In the genomic region with DNA sequence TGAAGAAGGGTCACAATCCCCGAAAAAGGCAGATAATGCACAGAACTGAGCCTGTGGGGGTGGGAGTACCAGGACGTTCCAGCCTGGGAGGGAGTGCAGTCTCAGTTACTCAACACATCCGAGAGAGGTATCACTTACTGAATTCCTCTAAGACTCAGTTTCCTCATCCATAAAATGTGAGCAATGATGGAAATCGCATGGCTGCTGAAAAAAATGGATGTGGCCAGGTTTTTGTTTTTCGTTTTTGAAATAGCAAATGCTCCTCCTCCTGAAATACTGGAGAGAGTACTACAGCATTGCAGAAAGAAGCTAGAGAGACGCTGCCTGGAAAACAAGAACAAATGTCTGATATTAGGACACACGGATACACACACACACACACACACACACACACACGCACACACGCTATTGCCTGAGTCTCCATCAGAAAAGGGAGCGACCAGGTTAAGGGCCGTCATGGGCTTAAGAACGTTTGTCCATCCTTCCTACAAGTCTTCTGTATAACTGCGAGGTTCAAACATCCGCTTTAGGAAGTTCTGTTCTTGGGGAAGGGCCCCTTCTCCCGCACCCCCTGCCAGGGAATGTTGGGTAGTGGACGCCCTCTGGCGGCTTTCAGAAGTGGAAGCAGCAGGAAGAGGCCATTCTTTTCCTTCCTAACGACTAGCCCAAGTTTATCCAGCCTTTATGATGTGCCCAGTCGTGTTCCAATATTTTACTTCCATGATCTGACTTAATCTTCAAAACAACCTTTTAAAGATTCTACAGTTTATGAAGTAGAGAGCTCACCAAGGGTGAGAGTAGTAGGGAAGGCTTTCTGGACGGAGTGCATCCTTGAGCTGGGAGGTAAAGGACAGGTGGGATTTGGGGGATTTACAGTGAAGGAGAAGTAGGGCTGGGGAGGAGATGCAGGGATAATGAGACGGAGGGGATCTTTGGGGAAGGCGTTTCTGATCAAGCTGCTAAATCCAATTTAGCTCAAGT, we compare ENCODE assay signal across 8 cellular contexts. TPM values are rescaled to one million over a fixed set of nuclear protein-coding genes. Genes with fewer than 3 reads are reported as not detected.
DNase-seq lines count a peak whose midpoint lies in the region; ATAC-seq and TF ChIP-seq lines count a peak whose summit lies in the region.

No MANE protein-coding gene starts in this region.

- no peak overlapping the region for H2BK120ac ChIP-seq in H9 (ENCODE audit: low read depth, low read length, poor library complexity, severe bottlenecking)

- TF ChIP-seq CTCF in H9 (conservative IDR thresholded peaks at IDR 0.05) (peak; percentile 89), glutamatergic neuron (IDR thresholded peaks at IDR 0.05; ENCODE audit: partially characterized antibody, unreplicated experiment) (peak; percentile 72), omental fat pad (IDR thresholded peaks at IDR 0.05) (peak in 1 of 3 donors; percentile 63)

- H3K79me1 ChIP-seq in H9 (ENCODE audit: insufficient read depth, low read depth, low read length, poor library complexity, severe bottlenecking) = peaks cover 4% of the 10 kb centered on the region

- CTCF ChIA-PET in CD8-positive, alpha-beta memory T cell (lab: Charles Lee) = interaction anchor here (0.7 to 3.5 kb wide), 17 partner anchors 10 to 388 kb away, joined by 3 to 16 read pairs (median 4); a partner anchor contains a TSS

- no peak overlapping the region for H3K18ac ChIP-seq in H9 (ENCODE audit: insufficient read length, low read depth, low read length)

- peak overlapping the region; percentile 58 for H3K4me2 ChIP-seq in H9 (ENCODE audit: insufficient read depth, insufficient read length, low read length)

- peaks cover 4% of the 10 kb centered on the region; the same call in 1 of the 2 replicates for H3K79me2 ChIP-seq in H9 (ENCODE audit: insufficient read depth, low read length)

- no peak overlapping the region for H3T11ph ChIP-seq in H9 (ENCODE audit: low read length)

- no peak overlapping the region for H4K8ac ChIP-seq in H9 (replicated peaks; ENCODE audit: insufficient read length, low read depth, low read length)

- peak overlapping the region in 1 of 8 donors; percentile 3 for H3K27ac Mint-ChIP-seq in CD8-positive, alpha-beta memory T cell
- H3K27ac Mint-ChIP-seq in H9 (peak overlapping the region; percentile 79 to 95 (median 82); a peak in 5 of 7 replicates), glutamatergic neuron (ENCODE audit: unreplicated experiment) (peak overlapping the region; percentile 87)
- H3K27ac Mint-ChIP-seq in activated naive CD8-positive, alpha-beta T cell = no peak overlapping the region

- H2AFZ ChIP-seq in H9 (ENCODE audit: low read length) = no peak overlapping the region

- DNase-seq in CD8-positive, alpha-beta memory T cell = peak in 3 of 5 donors; percentile 8 to 38 (median 27)
- DNase-seq in H9 (peak; percentile 81), NCI-H446 (lab: John Stamatoyannopoulos, UW) (peak; percentile 63 to 78), glutamatergic neuron (peak; percentile 72), omental fat pad (ENCODE audit: low spot score) (no peak), cortex of kidney (lab: John Stamatoyannopoulos, UW) (no peak), ureter (ENCODE audit: low spot score) (no peak)

- H3K4me1 Mint-ChIP-seq in CD8-positive, alpha-beta memory T cell = peaks cover 8 to 16% (median 13%) of the 10 kb centered on the region in 3 donors
- H3K4me1 Mint-ChIP-seq in H9 (peaks cover 49 to 59% of the 10 kb centered on the region in 2 experiments), glutamatergic neuron (ENCODE audit: low read depth, unreplicated experiment) (peaks cover 28% of the 10 kb centered on the region)
- H3K4me1 Mint-ChIP-seq in activated naive CD8-positive, alpha-beta T cell (ENCODE audit: low read depth) = peaks cover 12% of the 10 kb centered on the region

- H3K36me3 Mint-ChIP-seq in CD8-positive, alpha-beta memory T cell = no peaks in the 10 kb centered on the region
- H3K36me3 Mint-ChIP-seq in H9 (ENCODE audit: insufficient read depth in 1 of 3, low read depth in 3 of 3) = peaks cover 16 to 28% (median 17%) of the 10 kb centered on the region in 3 experiments
- H3K36me3 Mint-ChIP-seq in activated naive CD8-positive, alpha-beta T cell = peaks cover 2% of the 10 kb centered on the region
- H3K36me3 Mint-ChIP-seq in glutamatergic neuron (ENCODE audit: unreplicated experiment) = no peaks in the 10 kb centered on the region

- H2AK5ac ChIP-seq in H9 (ENCODE audit: insufficient read length, low read length) = no peak overlapping the region

- no peak overlapping the region for H3K23ac ChIP-seq in H9 (ENCODE audit: insufficient read length, low read depth, low read length)

- H3K36me3 ChIP-seq in CD8-positive, alpha-beta memory T cell (ENCODE audit: insufficient read depth, low read length) = no peaks in the 10 kb centered on the region

- H4K20me1 ChIP-seq in H9 (ENCODE audit: control insufficient read depth, insufficient read depth, insufficient read length) = no peaks in the 10 kb centered on the region

- H3K4me3 ChIP-seq in CD8-positive, alpha-beta memory T cell (ENCODE audit: low read length) = peak overlapping the region; percentile 26

- H2BK20ac ChIP-seq in H9 (ENCODE audit: low read depth, low read length, poor library complexity, severe bottlenecking) = no peak overlapping the region

- H3K9ac ChIP-seq in H9 (ENCODE audit: extremely low read depth, insufficient read length, low read length) = no peak overlapping the region

- no peak overlapping the region for H3K14ac ChIP-seq in H9 (ENCODE audit: insufficient read depth, low read length)

- peaks cover 12% of the 10 kb centered on the region for H3K23me2 ChIP-seq in H9 (ENCODE audit: insufficient read length, low read depth, low read length, poor library complexity, severe bottlenecking)

- peak; percentile 55 for ATAC-seq in omental fat pad (ENCODE audit: low FRiP score)

- H3K9me3 ChIP-seq in CD8-positive, alpha-beta memory T cell (ENCODE audit: low read length) = no peaks in the 10 kb centered on the region
- H3K9me3 ChIP-seq in H9 (ENCODE audit: control insufficient read depth, low read depth, low read length) = no peaks in the 10 kb centered on the region

- H3K27me3 Mint-ChIP-seq in CD8-positive, alpha-beta memory T cell = peaks cover 48 to 73% of the 10 kb centered on the region in 2 donors
- H3K27me3 Mint-ChIP-seq in H9 (ENCODE audit: low read depth) (peaks cover 34% of the 10 kb centered on the region), glutamatergic neuron (ENCODE audit: unreplicated experiment) (peaks cover 21% of the 10 kb centered on the region)
- peaks cover 26% of the 10 kb centered on the region for H3K27me3 Mint-ChIP-seq in activated naive CD8-positive, alpha-beta T cell

- H3K56ac ChIP-seq in H9 (ENCODE audit: insufficient read length, low read depth, low read length) = no peak overlapping the region

- WGBS in H9 (ENCODE audit: extremely low coverage, insufficient read length, low lambda C conversion rate) = no CpG with 5 or more reads among the region's 22 CpGs

- no peaks in the 10 kb centered on the region for H3K9me3 Mint-ChIP-seq in CD8-positive, alpha-beta memory T cell
- H3K9me3 Mint-ChIP-seq in H9 (peaks cover 0 to 3% of the 10 kb centered on the region in 2 experiments; a peak in 1 of 5 replicates), glutamatergic neuron (ENCODE audit: unreplicated experiment) (peaks cover 23% of the 10 kb centered on the region)
- H3K9me3 Mint-ChIP-seq in activated naive CD8-positive, alpha-beta T cell (ENCODE audit: low read depth) = no peaks in the 10 kb centered on the region

- H3K27me3 ChIP-seq in CD8-positive, alpha-beta memory T cell (ENCODE audit: insufficient read depth, low read length, poor library complexity, severe bottlenecking) = peaks cover 39% of the 10 kb centered on the region
- no peaks in the 10 kb centered on the region for H3K27me3 ChIP-seq in H9 (ENCODE audit: insufficient read depth, low read length)

- peak overlapping the region in 4 of 7 donors; percentile 20 to 54 (median 38) for H3K4me3 Mint-ChIP-seq in CD8-positive, alpha-beta memory T cell
- peak overlapping the region; percentile 86 to 91 for H3K4me3 Mint-ChIP-seq in H9
- peak overlapping the region; percentile 53 for H3K4me3 Mint-ChIP-seq in activated naive CD8-positive, alpha-beta T cell
- H3K4me3 Mint-ChIP-seq in glutamatergic neuron (ENCODE audit: unreplicated experiment) = peak overlapping the region; percentile 88

- no peak overlapping the region for H2BK12ac ChIP-seq in H9 (ENCODE audit: insufficient read length, low read depth, low read length)

- H3K27ac ChIP-seq in CD8-positive, alpha-beta memory T cell (ENCODE audit: low read depth, low read length) = peak overlapping the region; percentile 33
- no peak overlapping the region for H3K27ac ChIP-seq in H9 (ENCODE audit: insufficient read length, low read depth, low read length)

- no peak overlapping the region for H4K5ac ChIP-seq in H9 (ENCODE audit: insufficient read length, low read depth, low read length)

- POLR2A ChIA-PET in CD8-positive, alpha-beta memory T cell (lab: Charles Lee) = no interaction called here

- H3K4me1 ChIP-seq in CD8-positive, alpha-beta memory T cell (ENCODE audit: insufficient read depth, low read length) = peaks cover 10% of the 10 kb centered on the region
- peaks cover 19% of the 10 kb centered on the region; the same call in 1 of the 2 replicates for H3K4me1 ChIP-seq in H9 (ENCODE audit: insufficient read depth, low read length)

- no peak overlapping the region for H4K91ac ChIP-seq in H9 (ENCODE audit: insufficient read length, low read depth, low read length)

- no peak overlapping the region for H3K4ac ChIP-seq in H9 (ENCODE audit: low read depth, low read length)

- no peak overlapping the region for H2BK15ac ChIP-seq in H9 (ENCODE audit: low read depth, low read length)

- no peak overlapping the region for H2BK5ac ChIP-seq in H9 (ENCODE audit: insufficient read length, low read length)

RNA-seq across cellular contexts. Expression of a gene that starts 0.7 kb away (rescaled TPM):
- total RNA-seq in CD8-positive, alpha-beta memory T cell = not detected
- not detected for polyA plus RNA-seq in CD8-positive, alpha-beta memory T cell
- total RNA-seq in H9 (2021) (167 and 168 TPM in 2 replicates), glutamatergic neuron (ENCODE audit: unreplicated experiment) (375 TPM), omental fat pad (10 to 100 TPM; 17.4 to 76.4 (median 27.7) TPM), ureter (42.4 TPM)

RNA-seq across cellular contexts. Expression of a gene that starts 27.5 kb away (rescaled TPM):
- under 1 TPM; 0.66 to 0.71 TPM for total RNA-seq in CD8-positive, alpha-beta memory T cell
- not detected for polyA plus RNA-seq in CD8-positive, alpha-beta memory T cell
- total RNA-seq in H9 (2021) (180 and 184 TPM in 2 replicates), glutamatergic neuron (ENCODE audit: unreplicated experiment) (2.4 TPM), omental fat pad (1 to 10 TPM in 3 of 4 donors, not detected in 1; 4.5 to 8.8 (median 8.8) TPM), ureter (229 TPM)

RNA-seq across cellular contexts. Expression of a gene that starts 36.0 kb away (rescaled TPM):
- total RNA-seq in CD8-positive, alpha-beta memory T cell = not detected
- not detected for polyA plus RNA-seq in CD8-positive, alpha-beta memory T cell
- total RNA-seq in H9 (2021) (0.88 and 1.2 TPM in 2 replicates), glutamatergic neuron (ENCODE audit: unreplicated experiment) (10.3 TPM), omental fat pad (not detected), ureter (1.1 TPM)

RNA-seq across cellular contexts. Expression of a gene that starts 50.4 kb away (rescaled TPM):
- total RNA-seq in CD8-positive, alpha-beta memory T cell = 10 to 100 TPM; 29.6 to 29.7 TPM
- polyA plus RNA-seq in CD8-positive, alpha-beta memory T cell = 4.2 TPM
- total RNA-seq in H9 (2021) = 24.4 and 26.2 TPM in 2 replicates
- 27.1 TPM for total RNA-seq in glutamatergic neuron (ENCODE audit: unreplicated experiment)
- total RNA-seq in omental fat pad = 10 to 100 TPM; 12.1 to 25.4 (median 18.8) TPM
- 49.5 TPM for total RNA-seq in ureter

RNA-seq across cellular contexts. Expression of a gene that starts 50.7 kb away (rescaled TPM):
- 10 to 100 TPM; 69.4 to 75.9 TPM for total RNA-seq in CD8-positive, alpha-beta memory T cell
- polyA plus RNA-seq in CD8-positive, alpha-beta memory T cell = 25.0 TPM
- total RNA-seq in H9 (2021) = 52.4 and 57.6 TPM in 2 replicates
- total RNA-seq in glutamatergic neuron (ENCODE audit: unreplicated experiment) = 32.6 TPM
- 10 to 100 TPM; 19.8 to 34.1 (median 28.2) TPM for total RNA-seq in omental fat pad
- total RNA-seq in ureter = 42.7 TPM

Comparison
In these comparisons a context has a peak if more than half of its experiments do, and no peak if none do; other contexts are left out.
1. DNase-seq: peak in CD8-positive, alpha-beta memory T cell (3 of 5), H9 (single experiment), NCI-H446 (2 of 2) and glutamatergic neuron (single experiment); none in omental fat pad (single experiment), cortex of kidney (single experiment) and ureter (single experiment).
2. H3K4me3 Mint-ChIP-seq: peak in every context shown above with its lines; median percentile 88 in H9; 88 in glutamatergic neuron; 53 in activated naive CD8-positive, alpha-beta T cell; 38 in CD8-positive, alpha-beta memory T cell.
3. RNA of a gene that starts 0.7 kb away (total RNA-seq): 375 TPM in glutamatergic neuron (single experiment), 167 to 168 TPM in H9, 42.4 TPM in ureter (single experiment) and 17.4 to 76.4 TPM in omental fat pad; not detected in CD8-positive, alpha-beta memory T cell; every median in the first group is over 10 times any median in the second.
4. RNA of a gene that starts 27.5 kb away (total RNA-seq): 229 TPM in ureter (single experiment) and 180 to 184 TPM in H9; 4.5 to 8.8 TPM in omental fat pad, 2.4 TPM in glutamatergic neuron (single experiment) and 0.66 to 0.71 TPM in CD8-positive, alpha-beta memory T cell; every median in the first group is over 10 times any median in the second.